Comparison of ENCODE assay signal across 33 cellular contexts in genomic region chr16:80500116-80500859, GRCh38. TPM values are rescaled to one million over a fixed set of nuclear protein-coding genes. Genes with fewer than 3 reads are reported as not detected.
DNase-seq lines count a peak whose midpoint lies in the region; ATAC-seq and TF ChIP-seq lines count a peak whose summit lies in the region.
"Had no signal": no experiment of that assay in that cellular context is flagged by ENCODE, and none has a peak within 500 bp of the region (broad histone marks: within the 10 kb centered on the region; RNA-seq: fewer than 3 reads in every experiment).

No MANE protein-coding gene starts in this region.

- H3K4me1 Mint-ChIP-seq in activated CD8-positive, alpha-beta T cell treated with anti-CD3 and anti-CD28 coated beads for 36 hours (ENCODE audit: low read depth) = peaks cover 13% of the 10 kb centered on the region
- H3K4me1 Mint-ChIP-seq in activated CD8-positive, alpha-beta T cell treated with anti-CD3 and anti-CD28 coated beads, Interleukin-2, amount 10 ng/mL, durations not matched to agents 7 days and 5 days (ENCODE audit: low read depth) = no peaks in the 10 kb centered on the region
- H3K4me1 Mint-ChIP-seq in nephron = peaks cover 20% of the 10 kb centered on the region
- H3K4me1 Mint-ChIP-seq: activated naive CD8-positive, alpha-beta T cell treated with anti-CD3 and anti-CD28 coated beads, Interleukin-2, amount 10 ng/mL, durations not matched to agents 7 days and 5 days; central memory CD8-positive, alpha-beta T cell had no signal

- POLR2A ChIA-PET in activated CD8-positive, alpha-beta T cell treated with anti-CD3 and anti-CD28 coated beads for 36 hours (lab: Charles Lee) = no interaction called here
- POLR2A ChIA-PET in activated CD8-positive, alpha-beta T cell treated with anti-CD3 and anti-CD28 coated beads, Interleukin-2, amount 10 ng/mL, durations not matched to agents 7 days and 5 days (lab: Charles Lee) = no interaction called here

- H3K27me3 Mint-ChIP-seq in activated CD8-positive, alpha-beta T cell treated with anti-CD3 and anti-CD28 coated beads for 36 hours = no peaks in the 10 kb centered on the region
- peaks cover 5% of the 10 kb centered on the region for H3K27me3 Mint-ChIP-seq in activated CD8-positive, alpha-beta T cell treated with anti-CD3 and anti-CD28 coated beads, Interleukin-2, amount 10 ng/mL, durations not matched to agents 7 days and 5 days (ENCODE audit: low read depth)
- no peaks in the 10 kb centered on the region for H3K27me3 Mint-ChIP-seq in nephron (ENCODE audit: low read depth)
- H3K27me3 Mint-ChIP-seq: activated naive CD8-positive, alpha-beta T cell treated with anti-CD3 and anti-CD28 coated beads, Interleukin-2, amount 10 ng/mL, durations not matched to agents 7 days and 5 days had no signal

- peak; percentile 21 for DNase-seq in activated CD8-positive, alpha-beta T cell treated with anti-CD3 and anti-CD28 coated beads for 36 hours
- no peak for DNase-seq in activated CD8-positive, alpha-beta T cell treated with anti-CD3 and anti-CD28 coated beads, Interleukin-2, amount 10 ng/mL, durations not matched to agents 7 days and 5 days
- DNase-seq in G401 (ENCODE audit: low spot score) (peak; percentile 4), SW480 (ENCODE audit: low spot score) (peak; percentile 11), NCI-H2081 (lab: John Stamatoyannopoulos, UW) (no peak), AG08396 (ENCODE audit: low spot score) (no peak)
- DNase-seq: activated CD8-positive, alpha-beta memory T cell treated with anti-CD3 and anti-CD28 coated beads, Interleukin-2, amount 50 U/mL, for 4 hours; activated naive CD8-positive, alpha-beta T cell treated with anti-CD3 and anti-CD28 coated beads, Interleukin-2, amount 10 ng/mL, durations not matched to agents 7 days and 5 days; dermis blood vessel endothelial cell; DMS153; foreskin fibroblast; HCEC 1CT; naive thymus-derived CD4-positive, alpha-beta T cell; NCI-H1092; NCI-H1694; NCI-H446; NCI-H748 treated with DMSO at 0.1 percent for 48 hours; stimulated activated CD4-positive, alpha-beta T cell treated with anti-CD3 and anti-CD28 coated beads, Interleukin-2, amount 100 ng/mL, for 48 hours; substantia nigra; trophoblast cell; WERI-Rb-1 had no signal

- H3K9me3 Mint-ChIP-seq in activated CD8-positive, alpha-beta T cell treated with anti-CD3 and anti-CD28 coated beads for 36 hours = peaks cover 11% of the 10 kb centered on the region
- H3K9me3 Mint-ChIP-seq in activated CD8-positive, alpha-beta T cell treated with anti-CD3 and anti-CD28 coated beads, Interleukin-2, amount 10 ng/mL, durations not matched to agents 7 days and 5 days (ENCODE audit: insufficient read depth) = peaks cover 8% of the 10 kb centered on the region
- peaks cover 6% of the 10 kb centered on the region for H3K9me3 Mint-ChIP-seq in nephron
- H3K9me3 Mint-ChIP-seq: central memory CD8-positive, alpha-beta T cell; T-cell had no signal

- H3K4me3 Mint-ChIP-seq in activated CD8-positive, alpha-beta T cell treated with anti-CD3 and anti-CD28 coated beads for 36 hours = no peak overlapping the region
- no peak overlapping the region for H3K4me3 Mint-ChIP-seq in activated CD8-positive, alpha-beta T cell treated with anti-CD3 and anti-CD28 coated beads, Interleukin-2, amount 10 ng/mL, durations not matched to agents 7 days and 5 days
- H3K4me3 Mint-ChIP-seq in nephron = no peak overlapping the region
- H3K4me3 Mint-ChIP-seq: activated naive CD8-positive, alpha-beta T cell treated with anti-CD3 and anti-CD28 coated beads, Interleukin-2, amount 10 ng/mL, durations not matched to agents 7 days and 5 days; B cell; central memory CD8-positive, alpha-beta T cell; naive thymus-derived CD4-positive, alpha-beta T cell; T-cell had no signal

- H3K36me3 Mint-ChIP-seq in activated CD8-positive, alpha-beta T cell treated with anti-CD3 and anti-CD28 coated beads for 36 hours (ENCODE audit: low read depth) = no peaks in the 10 kb centered on the region
- H3K36me3 Mint-ChIP-seq in activated CD8-positive, alpha-beta T cell treated with anti-CD3 and anti-CD28 coated beads, Interleukin-2, amount 10 ng/mL, durations not matched to agents 7 days and 5 days (ENCODE audit: low read depth) = no peaks in the 10 kb centered on the region
- no peaks in the 10 kb centered on the region for H3K36me3 Mint-ChIP-seq in nephron (ENCODE audit: low read depth)
- H3K36me3 Mint-ChIP-seq: activated naive CD8-positive, alpha-beta T cell treated with anti-CD3 and anti-CD28 coated beads, Interleukin-2, amount 10 ng/mL, durations not matched to agents 7 days and 5 days; IgD-negative memory B cell; T-cell had no signal

- CTCF ChIA-PET in activated CD8-positive, alpha-beta T cell treated with anti-CD3 and anti-CD28 coated beads for 36 hours (lab: Charles Lee) = interaction anchor here (0.7 kb wide), 2 partner anchors 10 to 27 kb away, joined by 3 read pairs; no protein-coding TSS in a partner anchor
- CTCF ChIA-PET in activated CD8-positive, alpha-beta T cell treated with anti-CD3 and anti-CD28 coated beads, Interleukin-2, amount 10 ng/mL, durations not matched to agents 7 days and 5 days (lab: Charles Lee) = interaction anchor here (0.7 to 1.4 kb wide), 2 partner anchors 27 to 325 kb away, joined by 3 to 5 read pairs; no protein-coding TSS in a partner anchor

- H3K27ac Mint-ChIP-seq in activated CD8-positive, alpha-beta T cell treated with anti-CD3 and anti-CD28 coated beads for 36 hours = no peak overlapping the region
- H3K27ac Mint-ChIP-seq in activated CD8-positive, alpha-beta T cell treated with anti-CD3 and anti-CD28 coated beads, Interleukin-2, amount 10 ng/mL, durations not matched to agents 7 days and 5 days = no peak overlapping the region
- peak overlapping the region; percentile 58 to 61 (median 60) for H3K27ac Mint-ChIP-seq in nephron
- H3K27ac Mint-ChIP-seq: activated naive CD8-positive, alpha-beta T cell treated with anti-CD3 and anti-CD28 coated beads, Interleukin-2, amount 10 ng/mL, durations not matched to agents 7 days and 5 days; B cell; T-cell had no signal

- intact Hi-C loops in activated CD8-positive, alpha-beta T cell treated with anti-CD3 and anti-CD28 coated beads for 36 hours (cut with micrococcal nuclease) = no loop called here

- no peak for TF ChIP-seq CTCF in activated CD8-positive, alpha-beta T cell treated with anti-CD3 and anti-CD28 coated beads for 36 hours (IDR thresholded peaks at IDR 0.05)
- no peak for TF ChIP-seq CTCF in nephron (IDR thresholded peaks at IDR 0.05; ENCODE audit: unreplicated experiment in 3 of 3)

- peak; percentile 37 for ATAC-seq in activated CD8-positive, alpha-beta T cell treated with anti-CD3 and anti-CD28 coated beads for 36 hours
- ATAC-seq in activated CD8-positive, alpha-beta T cell treated with anti-CD3 and anti-CD28 coated beads, Interleukin-2, amount 10 ng/mL, durations not matched to agents 7 days and 5 days = no peak
- no peak for ATAC-seq in HG03520 (IDR thresholded peaks at IDR 0.05; ENCODE audit: unreplicated experiment)
- ATAC-seq: naive thymus-derived CD4-positive, alpha-beta T cell; sciatic nerve; T-cell had no signal

- in situ Hi-C loops in G401 (cut with HindIII; ENCODE audit: low sequenced_read_pairs) = no loop called here

RNA-seq across cellular contexts. Expression of gene DYNLRB2, which starts 40.5 kb away (rescaled TPM):
- total RNA-seq in activated CD8-positive, alpha-beta T cell treated with anti-CD3 and anti-CD28 coated beads for 36 hours = not detected
- total RNA-seq in activated CD8-positive, alpha-beta T cell treated with anti-CD3 and anti-CD28 coated beads, Interleukin-2, amount 10 ng/mL, durations not matched to agents 7 days and 5 days = not detected
- not detected in 2 replicates for total RNA-seq in G401 (2014; rRNA removed; shearing (Covaris generic))
- total RNA-seq: A673; activated naive CD8-positive, alpha-beta T cell treated with anti-CD3 and anti-CD28 coated beads, Interleukin-2, amount 10 ng/mL, durations not matched to agents 7 days and 5 days; B cell; dermis blood vessel endothelial cell; esophagus muscularis mucosa; liver; posterior vena cava; SJSA1 had no signal

Comparison
In these comparisons a context has a peak if more than half of its experiments do, and no peak if none do; other contexts are left out.
1. DNase-seq: peak in activated CD8-positive, alpha-beta T cell treated with anti-CD3 and anti-CD28 coated beads for 36 hours (single experiment), G401 (single experiment) and SW480 (single experiment); none in activated CD8-positive, alpha-beta T cell treated with anti-CD3 and anti-CD28 coated beads, Interleukin-2, amount 10 ng/mL, durations not matched to agents 7 days and 5 days (single experiment), NCI-H2081 (0 of 2) and AG08396 (single experiment).
2. H3K27ac Mint-ChIP-seq: peak in nephron (3 of 3); none in activated CD8-positive, alpha-beta T cell treated with anti-CD3 and anti-CD28 coated beads for 36 hours (single experiment) and activated CD8-positive, alpha-beta T cell treated with anti-CD3 and anti-CD28 coated beads, Interleukin-2, amount 10 ng/mL, durations not matched to agents 7 days and 5 days (single experiment).